ENCODE assay signal across 8 cellular contexts in the genomic region with DNA sequence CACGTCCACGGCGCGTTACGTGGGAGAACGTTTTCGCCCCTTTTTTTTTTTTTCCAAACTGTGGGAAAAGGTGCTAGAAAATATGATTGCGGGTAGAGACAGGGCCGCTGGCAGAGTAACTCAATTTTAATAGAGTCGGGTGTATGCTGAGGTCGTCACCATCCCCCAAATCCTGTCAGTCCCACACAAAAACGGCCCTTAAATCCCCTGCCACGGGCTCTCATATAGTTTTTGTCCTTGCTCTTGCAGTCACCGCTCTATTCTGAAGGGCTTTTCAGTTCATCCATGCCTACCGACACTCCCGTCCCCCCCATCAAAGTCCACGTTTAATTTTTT. TPM values are rescaled to one million over a fixed set of nuclear protein-coding genes. Genes with fewer than 3 reads are reported as not detected.
DNase-seq lines count a peak whose midpoint lies in the region; ATAC-seq lines count a peak whose summit lies in the region.

No MANE protein-coding gene starts in this region.

- H3K4me3 Mint-ChIP-seq in naive thymus-derived CD8-positive, alpha-beta T cell: peak overlapping the region; percentile 88 to 99 (median 92)

- DNase-seq in NCI-H1417 treated with DMSO at 0.1 percent for 48 hours (lab: John Stamatoyannopoulos, UW) (peak; percentile 14), medulla oblongata (ENCODE audit: extremely low spot score) (no peak), NCI-H226 (no peak), globus pallidus (ENCODE audit: low spot score) (no peak), GF-D8 (lab: John Stamatoyannopoulos, UW) (no peak)
- no peak for DNase-seq in effector memory CD4-positive, alpha-beta T cell
- DNase-seq in naive thymus-derived CD8-positive, alpha-beta T cell: no peak

- H3K9me3 Mint-ChIP-seq in naive thymus-derived CD8-positive, alpha-beta T cell: no peaks in the 10 kb centered on the region

- H3K27me3 Mint-ChIP-seq in naive thymus-derived CD8-positive, alpha-beta T cell: no peaks in the 10 kb centered on the region

- peaks cover 12% of the 10 kb centered on the region for H3K4me1 ChIP-seq in effector memory CD4-positive, alpha-beta T cell (ENCODE audit: control insufficient read depth, insufficient read depth, low read length, poor library complexity, severe bottlenecking)

- H3K9me3 ChIP-seq in effector memory CD4-positive, alpha-beta T cell (ENCODE audit: control insufficient read depth, low read length): no peaks in the 10 kb centered on the region

- no peaks in the 10 kb centered on the region for H3K36me3 Mint-ChIP-seq in naive thymus-derived CD8-positive, alpha-beta T cell

- peak overlapping the region; percentile 91 for H3K27ac ChIP-seq in effector memory CD4-positive, alpha-beta T cell (ENCODE audit: insufficient read depth, low read length, poor library complexity, severe bottlenecking)

- peak overlapping the region; percentile 96 for H3K4me3 ChIP-seq in GM08714 (ENCODE audit: low read length)
- H3K4me3 ChIP-seq in effector memory CD4-positive, alpha-beta T cell (ENCODE audit: insufficient read depth, low read depth, low read length, poor library complexity, severe bottlenecking): peak overlapping the region; percentile 79

- H3K27ac Mint-ChIP-seq in naive thymus-derived CD8-positive, alpha-beta T cell: peak overlapping the region; percentile 94 to 99 (median 98)

- H3K27me3 ChIP-seq in effector memory CD4-positive, alpha-beta T cell (replicated peaks; ENCODE audit: control insufficient read depth, insufficient read depth, low read length, poor library complexity, severe bottlenecking): no peaks in the 10 kb centered on the region

- H3K4me1 Mint-ChIP-seq in naive thymus-derived CD8-positive, alpha-beta T cell: peaks cover 13 to 48% (median 41%) of the 10 kb centered on the region in 4 donors

- no peaks in the 10 kb centered on the region for H3K36me3 ChIP-seq in effector memory CD4-positive, alpha-beta T cell (ENCODE audit: control insufficient read depth, insufficient read depth, low read length)

- POLR2A ChIA-PET in naive thymus-derived CD8-positive, alpha-beta T cell (lab: Charles Lee): interaction anchor here (1.0 to 2.3 kb wide), 6 partner anchors 9 to 349 kb away, joined by 3 to 12 read pairs (median 4); partner anchors contain the start of genes CXorf38 and USP9X

- peak; percentile 0 to 4 for ATAC-seq in naive thymus-derived CD8-positive, alpha-beta T cell

RNA-seq across cellular contexts. Expression of gene MED14, which starts 0.8 kb away (rescaled TPM):
- 10 to 100 TPM; 37.2 to 42.0 TPM for total RNA-seq in naive thymus-derived CD8-positive, alpha-beta T cell
- 10 to 100 TPM in 1 of 3 donors, 1 to 10 TPM in 2; 6.0 to 11.7 (median 6.7) TPM for polyA plus RNA-seq in naive thymus-derived CD8-positive, alpha-beta T cell
